ENCODE assay signal across 24 cellular contexts in the genomic region with DNA sequence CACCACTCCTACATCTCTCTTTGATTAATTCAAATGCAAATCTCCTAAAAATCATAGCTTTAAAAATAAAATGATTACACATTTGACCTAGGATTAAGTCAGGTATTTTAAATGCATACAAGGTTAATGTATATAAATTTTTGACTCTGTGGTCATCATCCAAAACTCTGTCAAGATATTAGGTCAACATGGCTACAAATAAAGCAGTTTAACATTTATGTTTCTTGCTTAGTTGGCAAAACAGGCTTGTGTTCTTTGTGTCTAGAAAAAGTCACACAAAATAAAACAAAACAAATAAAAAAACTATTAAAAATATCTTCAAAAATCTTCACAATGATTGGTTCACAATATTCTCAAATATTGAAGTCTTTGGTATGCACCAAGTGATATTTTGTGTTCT.
DNase-seq lines count a peak whose midpoint lies in the region; ATAC-seq, FAIRE-seq and TF ChIP-seq lines count a peak whose summit lies in the region.
"Had no signal": no experiment of that assay in that cellular context is flagged by ENCODE, and none has a peak within 500 bp of the region (broad histone marks: within the 10 kb centered on the region; RNA-seq: fewer than 3 reads in every experiment).

No MANE protein-coding gene starts in this region.

- H3K4me2 ChIP-seq in A549: no peak overlapping the region
- H3K4me2 ChIP-seq in SU-DHL-6 (ENCODE audit: low read depth, low read length, poor library complexity, severe bottlenecking): no peak overlapping the region
- H3K4me2 ChIP-seq: BLaER1 treated with 17β-estradiol and CSF1 and Interleukin-3, amounts not matched to agents 10 nM and 100 nM had no signal

- H3F3A ChIP-seq in SU-DHL-6 (ENCODE audit: insufficient read depth): no peaks in the 10 kb centered on the region

- DNase-seq in A549 (ENCODE audit: low read depth in 1 of 2, low spot score in 1 of 2) (no peak), D721Med (ENCODE audit: insufficient read length, low spot score) (no peak)
- DNase-seq in activated T-cell treated with anti-CD3 and anti-CD28 coated beads, Interleukin-2, amount 50 U/mL, for 24 hours: no peak
- DNase-seq: 8988T; AML-193; Caco-2; Calu3; CD4-positive, alpha-beta T cell; CD8-positive, alpha-beta T cell; DMS 273 treated with DMSO at 0.1 percent for 48 hours; DMS153; DMS53; DMS79; DND-41; EL; GDM1 had no signal

- H3K9me3 ChIP-seq in A549 (no peaks in the 10 kb centered on the region; the same call in 2 of the 3 replicates), SU-DHL-6 (ENCODE audit: insufficient read depth, low read length) (no peaks in the 10 kb centered on the region)
- H3K9me3 ChIP-seq: BLaER1 treated with 17β-estradiol and CSF1 and Interleukin-3, amounts not matched to agents 10 nM and 100 nM; Caco-2 had no signal

- H3K27ac Mint-ChIP-seq in activated T-cell treated with anti-CD3 and anti-CD28 coated beads, Interleukin-2, amount 50 U/mL, for 24 hours: no peak overlapping the region
- H3K27ac Mint-ChIP-seq: B cell; CD4-positive, alpha-beta T cell; CD8-positive, alpha-beta T cell had no signal

- TF ChIP-seq EP300 in A549 (IDR thresholded peaks at IDR 0.05): no peak

- H3K27me3 Mint-ChIP-seq in activated T-cell treated with anti-CD3 and anti-CD28 coated beads, Interleukin-2, amount 50 U/mL, for 24 hours: no peaks in the 10 kb centered on the region
- H3K27me3 Mint-ChIP-seq: B cell; CD4-positive, alpha-beta T cell had no signal

- H3K4me1 ChIP-seq in A549: no peaks in the 10 kb centered on the region
- H3K4me1 ChIP-seq: BLaER1 treated with 17β-estradiol and CSF1 and Interleukin-3, amounts not matched to agents 10 nM and 100 nM; Caco-2 had no signal

- H3K9me2 ChIP-seq in SU-DHL-6 (replicated peaks; ENCODE audit: insufficient read depth, low read length): no peaks in the 10 kb centered on the region

- TF ChIP-seq CTCF in A549 (IDR thresholded peaks at IDR 0.05) (no peak), D721Med (IDR thresholded peaks at IDR 0.05; ENCODE audit: insufficient read depth, missing control alignments) (no peak), SU-DHL-6 (IDR thresholded peaks at IDR 0.05; ENCODE audit: insufficient read depth, low read length, poor library complexity, severe bottlenecking) (no peak)

- H3K4me1 Mint-ChIP-seq in activated T-cell treated with anti-CD3 and anti-CD28 coated beads, Interleukin-2, amount 50 U/mL, for 24 hours (ENCODE audit: low read depth): no peaks in the 10 kb centered on the region
- H3K4me1 Mint-ChIP-seq: B cell had no signal

- no peaks in the 10 kb centered on the region for H4K20me1 ChIP-seq in SU-DHL-6 (ENCODE audit: low read depth, low read length)
- H4K20me1 ChIP-seq: BLaER1 treated with 17β-estradiol and CSF1 and Interleukin-3, amounts not matched to agents 10 nM and 100 nM had no signal

- no peaks in the 10 kb centered on the region for H3K36me3 ChIP-seq in SU-DHL-6 (ENCODE audit: low read length)
- H3K36me3 ChIP-seq: BLaER1 treated with 17β-estradiol and CSF1 and Interleukin-3, amounts not matched to agents 10 nM and 100 nM had no signal

- no peak for TF ChIP-seq RAD21 in A549 (conservative IDR thresholded peaks at IDR 0.05 in 1 of 2, IDR thresholded peaks at IDR 0.05 in 1 of 2)

- H3K4me3 ChIP-seq in A549 (no peak overlapping the region), SU-DHL-6 (ENCODE audit: insufficient read depth, low read length, poor library complexity, severe bottlenecking) (no peak overlapping the region)
- H3K4me3 ChIP-seq: BLaER1 treated with 17β-estradiol and CSF1 and Interleukin-3, amounts not matched to agents 10 nM and 100 nM; GM12878 had no signal

- no peaks in the 10 kb centered on the region for H3K79me2 ChIP-seq in SU-DHL-6 (ENCODE audit: insufficient read depth, low read length)

- no peak for TF ChIP-seq POLR2A in A549 (IDR thresholded peaks at IDR 0.05; ENCODE audit: low read length)

- peaks cover 2% of the 10 kb centered on the region for H3K9me3 Mint-ChIP-seq in activated T-cell treated with anti-CD3 and anti-CD28 coated beads, Interleukin-2, amount 50 U/mL, for 24 hours

- no peaks in the 10 kb centered on the region for H3K36me3 Mint-ChIP-seq in activated T-cell treated with anti-CD3 and anti-CD28 coated beads, Interleukin-2, amount 50 U/mL, for 24 hours (ENCODE audit: low read depth)
- H3K36me3 Mint-ChIP-seq: CD8-positive, alpha-beta T cell had no signal

- no peak overlapping the region for H3K9ac ChIP-seq in SU-DHL-6 (ENCODE audit: low read length)
- H3K9ac ChIP-seq: BLaER1 treated with 17β-estradiol and CSF1 and Interleukin-3, amounts not matched to agents 10 nM and 100 nM had no signal

- POLR2A ChIA-PET in A549 (lab: Yijun Ruan, JAX): no interaction called here

- no peak for FAIRE-seq in A549 (lab: Jason Lieb, UNC)
- FAIRE-seq in D721Med (lab: Jason Lieb, UNC): peak; percentile 25
- FAIRE-seq: GM12878, GM12892, GM18507 had no signal

- peak overlapping the region; percentile 51 for H2AFZ ChIP-seq in SU-DHL-6 (ENCODE audit: low read depth, low read length, severe bottlenecking)

- ATAC-seq in A549 (no peak), HG02678 (IDR thresholded peaks at IDR 0.05; ENCODE audit: unreplicated experiment) (no peak)
- ATAC-seq: CD8-positive, alpha-beta T cell; GM12878 had no signal

- no peak overlapping the region for H3K4me3 Mint-ChIP-seq in activated T-cell treated with anti-CD3 and anti-CD28 coated beads, Interleukin-2, amount 50 U/mL, for 24 hours
- H3K4me3 Mint-ChIP-seq: B cell; CD4-positive, alpha-beta T cell; CD8-positive, alpha-beta T cell had no signal

- H3K27ac ChIP-seq in A549: no peak overlapping the region
- no peak overlapping the region for H3K27ac ChIP-seq in SU-DHL-6 (ENCODE audit: low read depth, low read length)
- H3K27ac ChIP-seq: BLaER1 treated with 17β-estradiol and CSF1 and Interleukin-3, amounts not matched to agents 10 nM and 100 nM; C4-2B had no signal

- H3K27me3 ChIP-seq in SU-DHL-6 (ENCODE audit: low read length): no peaks in the 10 kb centered on the region
- H3K27me3 ChIP-seq: BLaER1 treated with 17β-estradiol and CSF1 and Interleukin-3, amounts not matched to agents 10 nM and 100 nM had no signal

- CTCF ChIA-PET in A549 (lab: Yijun Ruan, JAX): no interaction called here

TF ChIP-seq in A549, 52 proteins besides CTCF, POLR2A, EP300 and RAD21:
- no peak for TF ChIP-seq ESRRA (IDR thresholded peaks at IDR 0.05; ENCODE audit: borderline replicate concordance, low read length)
- TF ChIP-seq MAFK (IDR thresholded peaks at IDR 0.05; ENCODE audit: partially characterized antibody): peak; percentile 55
- TF ChIP-seq, protein P1, sequence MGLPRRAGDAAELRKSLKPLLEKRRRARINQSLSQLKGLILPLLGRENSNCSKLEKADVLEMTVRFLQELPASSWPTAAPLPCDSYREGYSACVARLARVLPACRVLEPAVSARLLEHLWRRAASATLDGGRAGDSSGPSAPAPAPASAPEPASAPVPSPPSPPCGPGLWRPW (IDR thresholded peaks at IDR 0.05): no peak
- TF ChIP-seq ELK1 (IDR thresholded peaks at IDR 0.05; ENCODE audit: low read depth, low read length): no peak
- TF ChIP-seq SMC3 (IDR thresholded peaks at IDR 0.05): no peak
- TF ChIP-seq HOXB5 (CRISPR knock-in tag; IDR thresholded peaks at IDR 0.05): no peak
- no peak for TF ChIP-seq KDM1A (IDR thresholded peaks at IDR 0.05; ENCODE audit: low read depth)
